In genomic region chr3:31699309-31699953, GRCh38 we compare ENCODE assay signal across 14 cellular contexts.
DNase-seq lines count a peak whose midpoint lies in the region; ATAC-seq, FAIRE-seq and TF ChIP-seq lines count a peak whose summit lies in the region.
"Had no signal": no experiment of that assay in that cellular context is flagged by ENCODE, and none has a peak within 500 bp of the region (broad histone marks: within the 10 kb centered on the region; RNA-seq: fewer than 3 reads in every experiment).

No MANE protein-coding gene starts in this region.

- no peaks in the 10 kb centered on the region for H3K9me3 ChIP-seq in GM12878 (replicated peaks; ENCODE audit: control insufficient read depth, insufficient read depth, low read length)
- H3K9me3 ChIP-seq: right lobe of liver had no signal

- H2AFZ ChIP-seq in GM12878 (ENCODE audit: control insufficient read depth, low read depth, low read length) = no peak overlapping the region

- H3K4me2 ChIP-seq in GM12878 (ENCODE audit: control insufficient read depth, insufficient read depth) = no peak overlapping the region

- DNase-seq in ELR (ENCODE audit: low read depth) = peak; percentile 54
- peak; percentile 10 for DNase-seq in Jurkat, Clone E6-1 (ENCODE audit: low read depth, low spot score)
- DNase-seq in GM12878 (ENCODE audit: low read depth, low spot score) = no peak
- DNase-seq in myocyte (ENCODE audit: low read depth) = peak; percentile 34
- no peak for DNase-seq in NCI-H2227 treated with DMSO at 0.1 percent for 48 hours (lab: John Stamatoyannopoulos, UW)
- no peak for DNase-seq in NCI-H1436 treated with DMSO at 0.1 percent for 48 hours (lab: John Stamatoyannopoulos, UW)
- DNase-seq: activated CD4-positive, alpha-beta T cell treated with anti-CD3 and anti-CD28 coated beads, Interleukin-2, amount 50 U/mL, for 48 hours; effector CD4-positive, alpha-beta T cell; glutamatergic neuron; NCI-H446 treated with DMSO at 0.1 percent for 48 hours; nephron progenitor cell; right lobe of liver had no signal

- H3K4me1 ChIP-seq in GM12878 (ENCODE audit: control insufficient read depth, insufficient read depth, low read length) = no peaks in the 10 kb centered on the region
- H3K4me1 ChIP-seq: right lobe of liver had no signal

- H3K4me3 ChIP-seq in Jurkat, Clone E6-1 (ENCODE audit: low read length) = no peak overlapping the region
- no peak overlapping the region for H3K4me3 ChIP-seq in GM12878
- H3K4me3 ChIP-seq: right lobe of liver had no signal

- no peak overlapping the region for H3K27ac ChIP-seq in GM12878 (ENCODE audit: control insufficient read depth, insufficient read depth)
- H3K27ac ChIP-seq: right lobe of liver, RWPE1 had no signal

- peak; percentile 44 for TF ChIP-seq RAD21 in GM12878 (IDR thresholded peaks at IDR 0.05; ENCODE audit: insufficient read depth, low read depth, low read length)

- WGBS in GM12878 (ENCODE audit: insufficient coverage, insufficient replicate concordance, low lambda C conversion rate, missing lambda C conversion rate) = 43% methylated on average over 6 of the region's 6 CpGs

- ATAC-seq in GM12878 (peak; percentile 47; the same call in 2 of the 3 replicates), HG03457 (IDR thresholded peaks at IDR 0.05; ENCODE audit: unreplicated experiment) (no peak)

- no TSS peak for BruUV-seq in GM12878 (replicated peaks; lab: Mats Ljungman, UMichigan)

- no peaks in the 10 kb centered on the region for H3K79me2 ChIP-seq in GM12878 (ENCODE audit: control insufficient read depth, insufficient read depth, low read length)

- no peak overlapping the region for H3K9ac ChIP-seq in GM12878 (ENCODE audit: control insufficient read depth, insufficient read depth, low read length)

- in situ Hi-C loops in GM12878 (cut with MboI) = no loop called here

- H3K27me3 ChIP-seq in GM12878 (replicated peaks in 1 of 2; ENCODE audit: control insufficient read depth in 2 of 2, insufficient read depth in 2 of 2, low read length in 1 of 2) = 0 out of 4 replicates have a peak, but pooled peaks cover 0 to 2% of the 10 kb centered on the region in 2 experiments
- H3K27me3 ChIP-seq: right lobe of liver had no signal

- SMC1A ChIA-PET in GM12878 (lab: Charles Lee; ENCODE audit: uncharacterized antibody, unreplicated experiment) = interaction anchor here (1.0 kb wide), 1 partner anchor 930 kb away, joined by 3 read pairs; no protein-coding TSS in a partner anchor

- no peak for TF ChIP-seq POLR2A in GM12878 (IDR thresholded peaks at IDR 0.05; ENCODE audit: low read depth, low read length)

- no peaks in the 10 kb centered on the region for H3K36me3 ChIP-seq in GM12878 (ENCODE audit: control insufficient read depth in 2 of 2, insufficient read depth in 2 of 2, low read length in 1 of 2)
- H3K36me3 ChIP-seq: right lobe of liver had no signal

- CTCF ChIA-PET in GM12878 (lab: Yijun Ruan, JAX) = interaction anchor here (0.6 kb wide), 1 partner anchor 496 kb away, joined by 3 read pairs; no protein-coding TSS in a partner anchor

- POLR2A ChIA-PET in GM12878 (lab: Charles Lee) = no interaction called here

- intact Hi-C loops in GM12878 (cut with micrococcal nuclease; ENCODE audit: unreplicated experiment) = loop anchor here (5.0 kb wide), 2 partner anchors 147 to 567 kb away; no protein-coding TSS in a partner anchor

- TF ChIP-seq EP300 in GM12878 (IDR thresholded peaks at IDR 0.05; ENCODE audit: borderline replicate concordance in 1 of 2, control insufficient read depth in 1 of 2, low read depth in 2 of 2, low read length in 2 of 2) = no peak

- FAIRE-seq in GM12878 (lab: Jason Lieb, UNC) = no peak

- RAD21 ChIA-PET in GM12878 (lab: Charles Lee; ENCODE audit: unreplicated experiment) = no interaction called here

- TF ChIP-seq CTCF in GM12878 (IDR thresholded peaks at IDR 0.05 in 2 of 3, conservative IDR thresholded peaks at IDR 0.05 in 1 of 3; ENCODE audit: control insufficient read depth in 2 of 3, extremely low read depth in 1 of 3, insufficient read depth in 1 of 3, low read depth in 3 of 3, low read length in 3 of 3) = peak in 1 of 3 experiments; percentile 24; a peak in 1 of 6 replicates

- H4K20me1 ChIP-seq in GM12878 (ENCODE audit: control insufficient read depth, insufficient read depth) = no peaks in the 10 kb centered on the region

TF ChIP-seq in GM12878, 131 proteins besides CTCF, POLR2A, EP300 and RAD21:
- TF ChIP-seq SUZ12 (IDR thresholded peaks at IDR 0.05; ENCODE audit: unreplicated experiment) = no peak
- 0 out of 2 replicates have a peak, but pooled peaks have one; percentile 3 for TF ChIP-seq SMC3 (IDR thresholded peaks at IDR 0.05; ENCODE audit: borderline replicate concordance, low read length)

Comparison
In these comparisons a context has a peak if more than half of its experiments do, and no peak if none do; other contexts are left out.
1. DNase-seq: peak in ELR (single experiment), Jurkat, Clone E6-1 (single experiment) and myocyte (single experiment); none in GM12878 (single experiment), NCI-H2227 treated with DMSO at 0.1 percent for 48 hours (single experiment) and NCI-H1436 treated with DMSO at 0.1 percent for 48 hours (single experiment).